In genomic region chr5:26691486-26691885, GRCh38 we compare ENCODE assay signal across 27 cellular contexts.
"Had no signal": no experiment of that assay in that cellular context is flagged by ENCODE, and none has a peak within 500 bp of the region (broad histone marks: within the 10 kb centered on the region; RNA-seq: fewer than 3 reads in every experiment).

No MANE protein-coding gene starts in this region.

- ATAC-seq: activated CD4-positive, alpha-beta T cell treated with anti-CD3 and anti-CD28 coated beads for 36 hours; Panc1; Right ventricle myocardium inferior had no signal

- H3K36me3 Mint-ChIP-seq: activated naive CD4-positive, alpha-beta T cell treated with anti-CD3 and anti-CD28 coated beads, Interleukin-2, amount 50 U/mL, for 24 hours; brain had no signal

- H3K27ac Mint-ChIP-seq: activated CD4-positive, alpha-beta memory T cell treated with anti-CD3 and anti-CD28 coated beads, Interleukin-2, amount 10 ng/mL, durations not matched to agents 7 days and 5 days; activated CD4-positive, alpha-beta T cell treated with anti-CD3 and anti-CD28 coated beads for 36 hours; activated naive CD4-positive, alpha-beta T cell treated with anti-CD3 and anti-CD28 coated beads, Interleukin-2, amount 50 U/mL, for 24 hours; activated T-helper 2 cell treated with anti-CD3 and anti-CD28 coated beads, Interferon-gamma antibody, Interleukin-2, Interleukin-4, amounts not matched to agents 10 μg/mL and 5 μg/mL and 100 μg/mL, durations not matched to agents 14 hours and 24 hours and 36 hours; brain had no signal

- H3K9me3 Mint-ChIP-seq: activated naive CD4-positive, alpha-beta T cell treated with anti-CD3 and anti-CD28 coated beads, Interleukin-2, amount 50 U/mL, for 24 hours had no signal

- H3K4me3 Mint-ChIP-seq: activated CD4-positive, alpha-beta memory T cell treated with anti-CD3 and anti-CD28 coated beads, Interleukin-2, amount 10 ng/mL, durations not matched to agents 7 days and 5 days; activated CD4-positive, alpha-beta T cell treated with anti-CD3 and anti-CD28 coated beads for 36 hours; activated naive CD4-positive, alpha-beta T cell treated with anti-CD3 and anti-CD28 coated beads, Interleukin-2, amount 50 U/mL, for 24 hours; brain had no signal

- H3K27ac ChIP-seq: ascending aorta, SK-N-MC, WERI-Rb-1 had no signal

- H3K27me3 Mint-ChIP-seq: activated CD4-positive, alpha-beta memory T cell treated with anti-CD3 and anti-CD28 coated beads, Interleukin-2, amount 10 ng/mL, durations not matched to agents 7 days and 5 days; activated CD4-positive, alpha-beta T cell treated with anti-CD3 and anti-CD28 coated beads for 36 hours; activated naive CD4-positive, alpha-beta T cell treated with anti-CD3 and anti-CD28 coated beads, Interleukin-2, amount 50 U/mL, for 24 hours; brain had no signal

- DNase-seq: activated CD4-positive, alpha-beta memory T cell treated with anti-CD3 and anti-CD28 coated beads, Interleukin-2, amount 10 ng/mL, durations not matched to agents 7 days and 5 days; activated CD4-positive, alpha-beta T cell treated with anti-CD3 and anti-CD28 coated beads for 36 hours; activated CD4-positive, alpha-beta T cell treated with anti-CD3 and anti-CD28 coated beads, Interleukin-2, amount 50 U/mL, for 1 hour; activated naive CD4-positive, alpha-beta T cell; activated T-cell treated with anti-CD3 and anti-CD28 coated beads for 4 hours; activated T-cell treated with anti-CD3 and anti-CD28 coated beads, Interleukin-2, amount 50 U/mL, for 48 hours; amniotic stem cell; KBM-7; MM.1S; NCI-H1105 treated with DMSO at 0.1 percent for 48 hours; NCI-H146; NCI-H187 treated with DMSO at 0.1 percent for 48 hours; NCI-H2081 treated with DMSO at 0.1 percent for 48 hours; NCI-H2171 treated with DMSO at 0.1 percent for 48 hours; NCI-H226; NCI-H526; NCI-H774; RPMI8226; T-helper 1 cell; WERI-Rb-1 had no signal

- H3K36me3 ChIP-seq: ascending aorta, WERI-Rb-1 had no signal

- H3K27me3 ChIP-seq: ascending aorta had no signal

- H3K9me3 ChIP-seq: ascending aorta had no signal

- H3K4me1 ChIP-seq: ascending aorta had no signal

- H3K4me3 ChIP-seq: ascending aorta, SK-N-MC had no signal

- H3K4me1 Mint-ChIP-seq: activated CD4-positive, alpha-beta memory T cell treated with anti-CD3 and anti-CD28 coated beads, Interleukin-2, amount 10 ng/mL, durations not matched to agents 7 days and 5 days; activated CD4-positive, alpha-beta T cell treated with anti-CD3 and anti-CD28 coated beads for 36 hours; activated naive CD4-positive, alpha-beta T cell treated with anti-CD3 and anti-CD28 coated beads, Interleukin-2, amount 50 U/mL, for 24 hours; brain had no signal
